ENCODE assay signal across 1 cellular context in genomic region chr10:43204943-43205671, GRCh38.
TF ChIP-seq lines count a peak whose summit lies in the region.

No MANE protein-coding gene starts in this region.

TF ChIP-seq in H1, 55 proteins besides CTCF, POLR2A, EP300 and RAD21 (continued from another document):
- TF ChIP-seq ATF2 (IDR thresholded peaks at IDR 0.05; ENCODE audit: low read length) (no peak), JUN (IDR thresholded peaks at IDR 0.05; ENCODE audit: low read depth, low read length) (no peak), NRF1 (IDR thresholded peaks at IDR 0.05; ENCODE audit: low read depth, low read length) (no peak), CTBP2 (IDR thresholded peaks at IDR 0.05; ENCODE audit: borderline replicate concordance, insufficient read depth, insufficient read length, low read length) (no peak), HDAC6 (IDR thresholded peaks at IDR 0.05; ENCODE audit: low read depth, low read length) (no peak), TAF7 (optimal IDR thresholded peaks at IDR 0.05; ENCODE audit: borderline replicate concordance, low read depth, low read length) (no peak), CBX8 (IDR thresholded peaks at IDR 0.05; ENCODE audit: borderline replicate concordance, low read depth, low read length) (no peak), CHD2 (IDR thresholded peaks at IDR 0.05; ENCODE audit: low read length) (no peak), CHD1 (IDR thresholded peaks at IDR 0.05; ENCODE audit: low read depth, low read length) (no peak), FOSL1 (IDR thresholded peaks at IDR 0.05; ENCODE audit: insufficient read depth, low read depth, low read length) (no peak), CHD7 (IDR thresholded peaks at IDR 0.05; ENCODE audit: insufficient replicate concordance, low read length) (no peak), TEAD4 (IDR thresholded peaks at IDR 0.05; ENCODE audit: low read depth, low read length) (no peak), EZH2 (IDR thresholded peaks at IDR 0.05; ENCODE audit: low read depth, low read length, severe bottlenecking) (no peak), GTF2F1 (IDR thresholded peaks at IDR 0.05; ENCODE audit: borderline replicate concordance, low read depth, low read length) (no peak), RBBP5 (IDR thresholded peaks at IDR 0.05; ENCODE audit: borderline replicate concordance, low read depth, low read length) (no peak), SAP30 (IDR thresholded peaks at IDR 0.05; ENCODE audit: insufficient read depth, insufficient replicate concordance, low read length) (no peak), HDAC2 (IDR thresholded peaks at IDR 0.05; ENCODE audit: borderline replicate concordance in 1 of 2, low read depth in 2 of 2, low read length in 2 of 2) (no peak), RFX5 (IDR thresholded peaks at IDR 0.05; ENCODE audit: borderline replicate concordance, low read depth, low read length) (no peak), MAX (IDR thresholded peaks at IDR 0.05) (peak; percentile 52), KDM1A (IDR thresholded peaks at IDR 0.05; ENCODE audit: borderline replicate concordance, low read length) (no peak), SIN3A (conservative IDR thresholded peaks at IDR 0.05 in 1 of 2, IDR thresholded peaks at IDR 0.05 in 1 of 2; ENCODE audit: low read depth in 1 of 2, low read length in 2 of 2) (peak in 1 of 2 experiments; percentile 88; a peak in 2 of 4 replicates), ZNF274 (IDR thresholded peaks at IDR 0.05; ENCODE audit: borderline replicate concordance, extremely low read depth, low read length) (no peak), SIRT6 (IDR thresholded peaks at IDR 0.05; ENCODE audit: low read length) (no peak), BCL11A (IDR thresholded peaks at IDR 0.05; ENCODE audit: low read depth in 2 of 2, low read length in 2 of 2) (no peak), SUZ12 (IDR thresholded peaks at IDR 0.05; ENCODE audit: low read length) (no peak)
- TF ChIP-seq, protein P1, sequence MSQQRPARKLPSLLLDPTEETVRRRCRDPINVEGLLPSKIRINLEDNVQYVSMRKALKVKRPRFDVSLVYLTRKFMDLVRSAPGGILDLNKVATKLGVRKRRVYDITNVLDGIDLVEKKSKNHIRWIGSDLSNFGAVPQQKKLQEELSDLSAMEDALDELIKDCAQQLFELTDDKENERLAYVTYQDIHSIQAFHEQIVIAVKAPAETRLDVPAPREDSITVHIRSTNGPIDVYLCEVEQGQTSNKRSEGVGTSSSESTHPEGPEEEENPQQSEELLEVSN (IDR thresholded peaks at IDR 0.05): 0 out of 2 replicates have a peak, but pooled peaks have one; percentile 33
